26 cellular contexts compared by ENCODE assay signal in genomic region chr1:168345939-168346338, GRCh38.
"Had no signal": no experiment of that assay in that cellular context is flagged by ENCODE, and none has a peak within 500 bp of the region (broad histone marks: within the 10 kb centered on the region; RNA-seq: fewer than 3 reads in every experiment).

No MANE protein-coding gene starts in this region.

- H3K4me3 Mint-ChIP-seq: dendritic cell treated with granulocyte-macrophage colony-stimulating factor and Interleukin-4, amounts not matched to agents 40 ng/mL and 50 ng/mL, for 4 days; effector memory CD8-positive, alpha-beta T cell; endodermal cell; mesothelial cell of epicardium had no signal

- H3K4me1 Mint-ChIP-seq: endodermal cell had no signal

- DNase-seq: cortex of kidney; effector CD8-positive, alpha-beta T cell; effector memory CD8-positive, alpha-beta T cell; endodermal cell; erythroblast; esophagus squamous epithelium; foreskin fibroblast; foreskin melanocyte; gastrocnemius medialis; glutamatergic neuron; head of caudate nucleus; heart right ventricle; hippocampal formation; left cardiac atrium; left lung; left ventricle myocardium superior; lower lobe of right lung; mesenchymal stem cell had no signal

- H3K27ac ChIP-seq: epithelial cell of prostate, esophagus squamous epithelium, gastrocnemius medialis, heart right ventricle, left lung, lower lobe of right lung had no signal

- ATAC-seq: effector memory CD8-positive, alpha-beta T cell; esophagus mucosa; gastrocnemius medialis; heart right ventricle; left cardiac atrium; left lung; left ventricle myocardium superior; lower lobe of right lung had no signal

- H3K9me3 ChIP-seq: esophagus squamous epithelium, gastrocnemius medialis, left lung, lower lobe of right lung had no signal

- H3K27ac Mint-ChIP-seq: dendritic cell treated with granulocyte-macrophage colony-stimulating factor and Interleukin-4, amounts not matched to agents 40 ng/mL and 50 ng/mL, for 4 days; effector memory CD8-positive, alpha-beta T cell; endodermal cell; mesothelial cell of epicardium had no signal

- H3K36me3 ChIP-seq: esophagus squamous epithelium, gastrocnemius medialis, heart right ventricle, left lung, lower lobe of right lung had no signal

- H3K27me3 Mint-ChIP-seq: dendritic cell treated with granulocyte-macrophage colony-stimulating factor and Interleukin-4, amounts not matched to agents 40 ng/mL and 50 ng/mL, for 4 days; effector memory CD8-positive, alpha-beta T cell had no signal

- FAIRE-seq: colon, endometrium, islet of Langerhans, keratinocyte had no signal
